Comparison of ENCODE assay signal across 1 cellular context in the genomic region with DNA sequence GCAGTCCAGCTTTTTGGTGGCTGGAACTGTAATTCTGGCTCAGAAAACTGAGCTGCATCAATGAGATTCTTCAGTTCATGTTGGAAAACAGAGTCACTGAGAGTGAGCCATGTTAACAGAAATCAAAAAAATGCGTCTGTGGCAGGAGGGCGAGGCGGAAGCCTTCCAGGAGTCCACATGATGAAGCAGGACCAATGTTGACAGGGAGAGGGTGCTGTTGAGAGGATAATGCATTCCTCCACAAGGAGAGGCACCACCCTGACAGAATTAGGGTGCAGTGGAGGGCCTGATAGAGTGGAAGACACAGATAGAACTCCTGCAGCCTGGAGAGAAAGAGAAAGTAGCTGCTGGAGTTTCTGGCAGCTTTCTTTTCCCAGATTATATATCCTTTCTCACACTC.
TF ChIP-seq lines count a peak whose summit lies in the region.

No MANE protein-coding gene starts in this region.

TF ChIP-seq in SK-N-SH, 30 proteins besides CTCF, POLR2A, EP300 and RAD21 (continued from another document):
- TF ChIP-seq NRF1 (IDR thresholded peaks at IDR 0.05; ENCODE audit: low read depth, low read length) (no peak), ELF1 (IDR thresholded peaks at IDR 0.05) (no peak)
